1 cellular context compared by ENCODE assay signal in genomic region chr3:195035345-195036202, GRCh38.
TF ChIP-seq lines count a peak whose summit lies in the region.

No MANE protein-coding gene starts in this region.

TF ChIP-seq in HepG2, 621 proteins besides CTCF, POLR2A, EP300 and RAD21:
- TF ChIP-seq, protein P1, sequence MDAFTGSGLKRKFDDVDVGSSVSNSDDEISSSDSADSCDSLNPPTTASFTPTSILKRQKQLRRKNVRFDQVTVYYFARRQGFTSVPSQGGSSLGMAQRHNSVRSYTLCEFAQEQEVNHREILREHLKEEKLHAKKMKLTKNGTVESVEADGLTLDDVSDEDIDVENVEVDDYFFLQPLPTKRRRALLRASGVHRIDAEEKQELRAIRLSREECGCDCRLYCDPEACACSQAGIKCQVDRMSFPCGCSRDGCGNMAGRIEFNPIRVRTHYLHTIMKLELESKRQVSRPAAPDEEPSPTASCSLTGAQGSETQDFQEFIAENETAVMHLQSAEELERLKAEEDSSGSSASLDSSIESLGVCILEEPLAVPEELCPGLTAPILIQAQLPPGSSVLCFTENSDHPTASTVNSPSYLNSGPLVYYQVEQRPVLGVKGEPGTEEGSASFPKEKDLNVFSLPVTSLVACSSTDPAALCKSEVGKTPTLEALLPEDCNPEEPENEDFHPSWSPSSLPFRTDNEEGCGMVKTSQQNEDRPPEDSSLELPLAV (CRISPR knock-in tag; conservative IDR thresholded peaks at IDR 0.05; ENCODE audit: low read depth), result no peak
- TF ChIP-seq, protein P2, sequence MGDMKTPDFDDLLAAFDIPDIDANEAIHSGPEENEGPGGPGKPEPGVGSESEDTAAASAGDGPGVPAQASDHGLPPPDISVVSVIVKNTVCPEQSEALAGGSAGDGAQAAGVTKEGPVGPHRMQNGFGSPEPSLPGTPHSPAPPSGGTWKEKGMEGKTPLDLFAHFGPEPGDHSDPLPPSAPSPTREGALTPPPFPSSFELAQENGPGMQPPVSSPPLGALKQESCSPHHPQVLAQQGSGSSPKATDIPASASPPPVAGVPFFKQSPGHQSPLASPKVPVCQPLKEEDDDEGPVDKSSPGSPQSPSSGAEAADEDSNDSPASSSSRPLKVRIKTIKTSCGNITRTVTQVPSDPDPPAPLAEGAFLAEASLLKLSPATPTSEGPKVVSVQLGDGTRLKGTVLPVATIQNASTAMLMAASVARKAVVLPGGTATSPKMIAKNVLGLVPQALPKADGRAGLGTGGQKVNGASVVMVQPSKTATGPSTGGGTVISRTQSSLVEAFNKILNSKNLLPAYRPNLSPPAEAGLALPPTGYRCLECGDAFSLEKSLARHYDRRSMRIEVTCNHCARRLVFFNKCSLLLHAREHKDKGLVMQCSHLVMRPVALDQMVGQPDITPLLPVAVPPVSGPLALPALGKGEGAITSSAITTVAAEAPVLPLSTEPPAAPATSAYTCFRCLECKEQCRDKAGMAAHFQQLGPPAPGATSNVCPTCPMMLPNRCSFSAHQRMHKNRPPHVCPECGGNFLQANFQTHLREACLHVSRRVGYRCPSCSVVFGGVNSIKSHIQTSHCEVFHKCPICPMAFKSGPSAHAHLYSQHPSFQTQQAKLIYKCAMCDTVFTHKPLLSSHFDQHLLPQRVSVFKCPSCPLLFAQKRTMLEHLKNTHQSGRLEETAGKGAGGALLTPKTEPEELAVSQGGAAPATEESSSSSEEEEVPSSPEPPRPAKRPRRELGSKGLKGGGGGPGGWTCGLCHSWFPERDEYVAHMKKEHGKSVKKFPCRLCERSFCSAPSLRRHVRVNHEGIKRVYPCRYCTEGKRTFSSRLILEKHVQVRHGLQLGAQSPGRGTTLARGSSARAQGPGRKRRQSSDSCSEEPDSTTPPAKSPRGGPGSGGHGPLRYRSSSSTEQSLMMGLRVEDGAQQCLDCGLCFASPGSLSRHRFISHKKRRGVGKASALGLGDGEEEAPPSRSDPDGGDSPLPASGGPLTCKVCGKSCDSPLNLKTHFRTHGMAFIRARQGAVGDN (CRISPR knock-in tag; IDR thresholded peaks at IDR 0.05), result peak; percentile 19
